ENCODE assay signal across 17 cellular contexts in the genomic region with DNA sequence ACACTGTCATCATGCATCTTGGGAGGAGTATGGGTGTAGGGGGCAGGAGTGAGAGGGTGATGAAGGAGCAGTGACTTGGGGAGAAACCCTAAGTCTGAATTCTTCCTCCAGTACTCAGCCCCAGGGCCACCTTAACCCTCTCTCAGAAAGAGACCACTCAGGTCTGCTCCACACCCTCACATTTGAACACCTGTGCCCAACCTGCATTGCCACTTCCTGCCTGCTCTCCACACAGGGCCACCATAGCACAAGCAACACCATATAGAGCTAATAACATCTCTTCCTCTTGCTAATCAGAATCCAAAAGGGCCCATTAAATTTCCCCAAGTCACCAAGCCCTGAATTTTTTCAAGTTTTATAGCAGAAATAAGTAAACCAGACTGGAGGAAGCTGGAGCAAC.
DNase-seq lines count a peak whose midpoint lies in the region; ATAC-seq lines count a peak whose summit lies in the region.
"Had no signal": no experiment of that assay in that cellular context is flagged by ENCODE, and none has a peak within 500 bp of the region (broad histone marks: within the 10 kb centered on the region; RNA-seq: fewer than 3 reads in every experiment).

No MANE protein-coding gene starts in this region.

- DNase-seq in activated naive CD8-positive, alpha-beta T cell treated with anti-CD3 and anti-CD28 coated beads, Interleukin-2, amount 50 U/mL, for 24 hours, result no peak
- peak; percentile 57 for DNase-seq in Jurkat, Clone E6-1 (ENCODE audit: low read depth, low spot score)
- no peak for DNase-seq in activated naive CD8-positive, alpha-beta T cell treated with anti-CD3 and anti-CD28 coated beads for 36 hours
- no peak for DNase-seq in stimulated activated effector memory CD8-positive, alpha-beta T cell treated with anti-CD3 and anti-CD28 coated beads, Interleukin-12 subunit alpha, Interleukin-12 subunit beta, amount 100 ng/mL, for 72 hours (ENCODE audit: low spot score in 2 of 2)
- no peak for DNase-seq in NCI-H1417 (lab: John Stamatoyannopoulos, UW)
- DNase-seq in activated CD4-positive, alpha-beta T cell treated with anti-CD3 and anti-CD28 coated beads for 48 hours, result no peak
- DNase-seq: ACHN; CD4-positive, alpha-beta memory T cell; COR-L47; DMS153; DMS79 treated with DMSO at 0.1 percent for 48 hours; GDM1; H7 had no signal

- no peak overlapping the region for H3K4me3 Mint-ChIP-seq in activated naive CD8-positive, alpha-beta T cell
- no peak overlapping the region for H3K4me3 Mint-ChIP-seq in activated naive CD8-positive, alpha-beta T cell treated with anti-CD3 and anti-CD28 coated beads, Interleukin-2, amount 50 U/mL, for 24 hours
- H3K4me3 Mint-ChIP-seq in activated naive CD8-positive, alpha-beta T cell treated with anti-CD3 and anti-CD28 coated beads for 36 hours, result no peak overlapping the region
- no peak overlapping the region for H3K4me3 Mint-ChIP-seq in stimulated activated effector memory CD8-positive, alpha-beta T cell treated with anti-CD3 and anti-CD28 coated beads, Interleukin-12 subunit alpha, Interleukin-12 subunit beta, amount 100 ng/mL, for 72 hours
- H3K4me3 Mint-ChIP-seq: CD4-positive, alpha-beta memory T cell; GM23338 had no signal

- peaks cover 18% of the 10 kb centered on the region for H3K4me1 Mint-ChIP-seq in activated naive CD8-positive, alpha-beta T cell (ENCODE audit: low read depth)
- peaks cover 11% of the 10 kb centered on the region for H3K4me1 Mint-ChIP-seq in activated naive CD8-positive, alpha-beta T cell treated with anti-CD3 and anti-CD28 coated beads, Interleukin-2, amount 50 U/mL, for 24 hours
- peaks cover 13% of the 10 kb centered on the region for H3K4me1 Mint-ChIP-seq in activated naive CD8-positive, alpha-beta T cell treated with anti-CD3 and anti-CD28 coated beads for 36 hours
- H3K4me1 Mint-ChIP-seq in stimulated activated effector memory CD8-positive, alpha-beta T cell treated with anti-CD3 and anti-CD28 coated beads, Interleukin-12 subunit alpha, Interleukin-12 subunit beta, amount 100 ng/mL, for 72 hours, result peaks cover 9% of the 10 kb centered on the region
- H3K4me1 Mint-ChIP-seq: GM23338 had no signal

- H3K36me3 Mint-ChIP-seq in activated naive CD8-positive, alpha-beta T cell, result peaks cover 3% of the 10 kb centered on the region
- no peaks in the 10 kb centered on the region for H3K36me3 Mint-ChIP-seq in activated naive CD8-positive, alpha-beta T cell treated with anti-CD3 and anti-CD28 coated beads, Interleukin-2, amount 50 U/mL, for 24 hours (ENCODE audit: low read depth)
- peaks cover 23% of the 10 kb centered on the region for H3K36me3 Mint-ChIP-seq in activated naive CD8-positive, alpha-beta T cell treated with anti-CD3 and anti-CD28 coated beads for 36 hours
- no peaks in the 10 kb centered on the region for H3K36me3 Mint-ChIP-seq in stimulated activated effector memory CD8-positive, alpha-beta T cell treated with anti-CD3 and anti-CD28 coated beads, Interleukin-12 subunit alpha, Interleukin-12 subunit beta, amount 100 ng/mL, for 72 hours

- H3K4me3 ChIP-seq in Jurkat, Clone E6-1 (ENCODE audit: low read length), result no peak overlapping the region
- H3K4me3 ChIP-seq: BLaER1 treated with 17β-estradiol and CSF1 and Interleukin-3, amounts not matched to agents 10 nM and 100 nM; GM23338 had no signal

- ATAC-seq in activated naive CD8-positive, alpha-beta T cell treated with anti-CD3 and anti-CD28 coated beads, Interleukin-2, amount 50 U/mL, for 24 hours, result no peak
- no peak for ATAC-seq in stimulated activated effector memory CD8-positive, alpha-beta T cell treated with anti-CD3 and anti-CD28 coated beads, Interleukin-12 subunit alpha, Interleukin-12 subunit beta, amount 100 ng/mL, for 72 hours
- ATAC-seq in HG03520 (IDR thresholded peaks at IDR 0.05; ENCODE audit: unreplicated experiment), result no peak
- ATAC-seq: GM23338 had no signal

- no peaks in the 10 kb centered on the region for H3K27me3 Mint-ChIP-seq in activated naive CD8-positive, alpha-beta T cell
- H3K27me3 Mint-ChIP-seq in activated naive CD8-positive, alpha-beta T cell treated with anti-CD3 and anti-CD28 coated beads, Interleukin-2, amount 50 U/mL, for 24 hours, result no peaks in the 10 kb centered on the region
- no peaks in the 10 kb centered on the region for H3K27me3 Mint-ChIP-seq in activated naive CD8-positive, alpha-beta T cell treated with anti-CD3 and anti-CD28 coated beads for 36 hours
- H3K27me3 Mint-ChIP-seq: CD4-positive, alpha-beta memory T cell had no signal

- H3K9me3 Mint-ChIP-seq in activated naive CD8-positive, alpha-beta T cell (ENCODE audit: low read depth), result no peaks in the 10 kb centered on the region
- H3K9me3 Mint-ChIP-seq in activated naive CD8-positive, alpha-beta T cell treated with anti-CD3 and anti-CD28 coated beads, Interleukin-2, amount 50 U/mL, for 24 hours, result no peaks in the 10 kb centered on the region
- H3K9me3 Mint-ChIP-seq in activated naive CD8-positive, alpha-beta T cell treated with anti-CD3 and anti-CD28 coated beads for 36 hours, result peaks cover 6% of the 10 kb centered on the region
- H3K9me3 Mint-ChIP-seq in stimulated activated effector memory CD8-positive, alpha-beta T cell treated with anti-CD3 and anti-CD28 coated beads, Interleukin-12 subunit alpha, Interleukin-12 subunit beta, amount 100 ng/mL, for 72 hours, result no peaks in the 10 kb centered on the region
- H3K9me3 Mint-ChIP-seq: CD4-positive, alpha-beta memory T cell had no signal

- H3K27ac Mint-ChIP-seq in activated naive CD8-positive, alpha-beta T cell, result peak overlapping the region; percentile 46
- H3K27ac Mint-ChIP-seq in activated naive CD8-positive, alpha-beta T cell treated with anti-CD3 and anti-CD28 coated beads, Interleukin-2, amount 50 U/mL, for 24 hours, result no peak overlapping the region
- peak overlapping the region; percentile 51 for H3K27ac Mint-ChIP-seq in activated naive CD8-positive, alpha-beta T cell treated with anti-CD3 and anti-CD28 coated beads for 36 hours
- peak overlapping the region; percentile 64 for H3K27ac Mint-ChIP-seq in stimulated activated effector memory CD8-positive, alpha-beta T cell treated with anti-CD3 and anti-CD28 coated beads, Interleukin-12 subunit alpha, Interleukin-12 subunit beta, amount 100 ng/mL, for 72 hours
- H3K27ac Mint-ChIP-seq: GM23338 had no signal
